7 cellular contexts compared by ENCODE assay signal in genomic region chr11:73218830-73219215, GRCh38. TPM values are rescaled to one million over a fixed set of nuclear protein-coding genes. Genes with fewer than 3 reads are reported as not detected.
DNase-seq lines count a peak whose midpoint lies in the region; TF ChIP-seq lines count a peak whose summit lies in the region.

No MANE protein-coding gene starts in this region.

- WGBS in mesodermal cell (ENCODE audit: insufficient coverage in 2 of 2), 2 experiments: 45 to 67% methylated on average over 4 to 6 of the region's 9 CpGs

- no peak for DNase-seq in LNCaP clone FGC (ENCODE audit: low read depth)
- DNase-seq in coronary artery (ENCODE audit: low spot score): no peak
- DNase-seq in SW 1271 (lab: John Stamatoyannopoulos, UW): no peak
- no peak for DNase-seq in NCI-H748 (lab: John Stamatoyannopoulos, UW; ENCODE audit: unreplicated experiment)
- DNase-seq in DMS114 treated with DMSO at 0.1 percent for 48 hours (lab: John Stamatoyannopoulos, UW; ENCODE audit: unreplicated experiment): no peak

- TF ChIP-seq CTCF in LNCaP clone FGC (IDR thresholded peaks at IDR 0.05; ENCODE audit: control insufficient read depth, extremely low read depth, insufficient read depth): no peak
- no peak for TF ChIP-seq CTCF in coronary artery (IDR thresholded peaks at IDR 0.05)

- H3K4me1 ChIP-seq in mesodermal cell (ENCODE audit: control insufficient read depth, insufficient read depth, low read length, poor library complexity, severe bottlenecking) (no peaks in the 10 kb centered on the region), subcutaneous abdominal adipose tissue (ENCODE audit: control insufficient read depth in 5 of 5, insufficient read depth in 5 of 5, low read length in 5 of 5) (peaks cover 0 to 25% (median 15%) of the 10 kb centered on the region in 5 donors)

- H3K36me3 ChIP-seq in mesodermal cell (ENCODE audit: control insufficient read depth, insufficient read depth, low read length): no peaks in the 10 kb centered on the region
- H3K36me3 ChIP-seq in subcutaneous abdominal adipose tissue (ENCODE audit: control insufficient read depth in 5 of 5, insufficient read depth in 5 of 5, low read length in 5 of 5): no peaks in the 10 kb centered on the region

- H3K27ac ChIP-seq in coronary artery (peak overlapping the region in 1 of 2 donors; percentile 54), mesodermal cell (ENCODE audit: low read depth, low read length, severe bottlenecking) (no peak overlapping the region), subcutaneous abdominal adipose tissue (ENCODE audit: low read depth, low read length) (no peak overlapping the region)

- H3K4me3 ChIP-seq in LNCaP clone FGC (ENCODE audit: low read depth, low read length) (peak overlapping the region; percentile 36), coronary artery (peak overlapping the region; percentile 71), mesodermal cell (ENCODE audit: extremely low read depth, insufficient read depth, low read length, poor library complexity, severe bottlenecking) (peak overlapping the region; percentile 32), subcutaneous abdominal adipose tissue (ENCODE audit: low read depth in 1 of 5, low read length in 5 of 5) (peak overlapping the region in 4 of 5 donors; percentile 50 to 70 (median 64))

- H3K27me3 ChIP-seq in subcutaneous abdominal adipose tissue (ENCODE audit: control insufficient read depth in 5 of 5, insufficient read depth in 4 of 5, low read length in 5 of 5): peaks cover 0 to 10% (median 0%) of the 10 kb centered on the region in 5 donors

- H3K9ac ChIP-seq in subcutaneous abdominal adipose tissue (ENCODE audit: low read length in 5 of 5): peak overlapping the region in 3 of 5 donors; percentile 33 to 73 (median 58)

- H3K9me3 ChIP-seq in mesodermal cell (ENCODE audit: control insufficient read depth, low read length): no peaks in the 10 kb centered on the region
- H3K9me3 ChIP-seq in subcutaneous abdominal adipose tissue (ENCODE audit: control insufficient read depth in 5 of 5, low read length in 5 of 5): no peaks in the 10 kb centered on the region

RNA-seq across cellular contexts. Expression of gene P2RY2, which starts 0.7 kb away (rescaled TPM):
- 0.11 TPM for polyA plus RNA-seq in mesodermal cell (2013, experiment 1 of 2)
- 0.20 TPM for polyA plus RNA-seq in mesodermal cell (2013, experiment 2 of 2)

RNA-seq across cellular contexts. Expression of gene P2RY6, which starts 53.3 kb away (rescaled TPM):
- polyA plus RNA-seq in mesodermal cell (2013, experiment 1 of 2): 2.8 TPM
- 3.0 TPM for polyA plus RNA-seq in mesodermal cell (2013, experiment 2 of 2)
